ENCODE assay signal across 30 cellular contexts in the genomic region with DNA sequence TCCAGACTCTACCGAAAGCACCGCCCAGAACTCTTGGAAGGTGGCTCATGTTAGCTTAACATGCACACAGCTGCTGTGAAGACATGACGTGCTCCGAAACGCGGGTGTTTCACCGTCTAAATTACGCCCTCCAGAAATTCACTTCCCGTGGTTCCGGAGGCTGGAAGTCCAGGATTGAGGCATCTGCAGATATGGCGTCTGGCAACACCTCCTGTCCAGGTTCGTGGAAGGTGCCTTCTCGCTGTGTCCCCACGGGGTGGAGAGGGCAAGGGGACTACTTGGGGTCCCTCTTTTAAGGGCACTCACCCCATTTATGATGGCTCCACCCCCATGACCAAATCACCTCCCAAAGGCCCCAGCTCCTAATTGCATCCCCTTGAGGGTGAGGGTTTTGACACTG.
"Had no signal": no experiment of that assay in that cellular context is flagged by ENCODE, and none has a peak within 500 bp of the region (broad histone marks: within the 10 kb centered on the region; RNA-seq: fewer than 3 reads in every experiment).

No MANE protein-coding gene starts in this region.

- FAIRE-seq: pancreas, small intestine had no signal

- DNase-seq: naive thymus-derived CD8-positive, alpha-beta T cell; nephron progenitor cell; nucleus accumbens; pancreas; right cardiac atrium; right lobe of liver; sigmoid colon; small intestine; stimulated activated CD4-positive, alpha-beta T cell treated with anti-CD3 and anti-CD28 coated beads, Interleukin-12 subunit alpha, Interleukin-12 subunit beta, amount 100 ng/mL, for 4 hours; stimulated activated CD4-positive, alpha-beta T cell treated with anti-CD3 and anti-CD28 coated beads, Interleukin-1b, Interleukin-23, amount 100 ng/mL, for 48 hours; stimulated activated CD4-positive, alpha-beta T cell treated with anti-CD3 and anti-CD28 coated beads, Interleukin-4, amount 100 ng/mL, for 1 hour; stimulated activated CD4-positive, alpha-beta T cell treated with anti-CD3 and anti-CD28 coated beads, Interleukin-4, amount 100 ng/mL, for 4 hours; stimulated activated CD8-positive, alpha-beta memory T cell treated with anti-CD3 and anti-CD28 coated beads, Interleukin-4, amount 100 ng/mL, for 48 hours; stimulated activated naive CD4-positive, alpha-beta T cell; stimulated activated naive CD8-positive, alpha-beta T cell treated with anti-CD3 and anti-CD28 coated beads, Interleukin-15, amount 100 ng/mL, for 72 hours; stimulated activated naive CD8-positive, alpha-beta T cell treated with anti-CD3 and anti-CD28 coated beads, Interleukin-15, Interleukin-2, amounts not matched to agents 100 U/mL and 50 U/mL, for 24 hours; substantia nigra; testis; tibial artery; transverse colon; upper lobe of right lung; uterus had no signal

- H3K27ac ChIP-seq: neutrophil, pancreas, prostate gland, right lobe of liver, sigmoid colon, spleen, suprapubic skin, testis, tibial artery, transverse colon, upper lobe of right lung, uterus had no signal

- H3K27ac Mint-ChIP-seq: naive thymus-derived CD8-positive, alpha-beta T cell; natural killer cell treated with Interleukin-12 subunit alpha and Interleukin-12 subunit beta and Interleukin-15 and Interleukin-18, amount 100 ng/mL, for 72 hours; stimulated activated memory B cell treated with anti-CD40 and anti-IgM and Interleukin-4, amounts not matched to agents 10 μg/mL and 1 μg/mL and 100 μg/mL, for 72 hours; stimulated activated naive CD8-positive, alpha-beta T cell treated with anti-CD3 and anti-CD28 coated beads, Interleukin-15, amount 100 ng/mL, for 72 hours; type B pancreatic cell had no signal

- H3K4me3 ChIP-seq: pancreas, prostate gland, right lobe of liver, sigmoid colon, spleen, suprapubic skin, testis, tibial artery, transverse colon, upper lobe of right lung, uterus had no signal

- H3K4me1 ChIP-seq: pancreas, prostate gland, right lobe of liver, sigmoid colon, spleen, suprapubic skin, testis, tibial artery, transverse colon, upper lobe of right lung, uterus had no signal

- H3K4me1 Mint-ChIP-seq: naive thymus-derived CD8-positive, alpha-beta T cell; stimulated activated memory B cell treated with anti-CD40 and anti-IgM and Interleukin-4, amounts not matched to agents 10 μg/mL and 1 μg/mL and 100 μg/mL, for 72 hours; stimulated activated naive CD8-positive, alpha-beta T cell treated with anti-CD3 and anti-CD28 coated beads, Interleukin-15, amount 100 ng/mL, for 72 hours had no signal

- H3K27me3 ChIP-seq: pancreas, right lobe of liver, sigmoid colon, testis, uterus had no signal

- H3K9me3 ChIP-seq: neutrophil, pancreas, prostate gland, right lobe of liver, sigmoid colon, spleen, suprapubic skin, testis, tibial artery, transverse colon, upper lobe of right lung, uterus had no signal

- H3K9me3 Mint-ChIP-seq: natural killer cell treated with Interleukin-12 subunit alpha and Interleukin-12 subunit beta and Interleukin-15 and Interleukin-18, amount 100 ng/mL, for 72 hours; nephron progenitor cell; neural crest cell; type B pancreatic cell had no signal

- H3K4me3 Mint-ChIP-seq: naive thymus-derived CD8-positive, alpha-beta T cell; natural killer cell treated with Interleukin-12 subunit alpha and Interleukin-12 subunit beta and Interleukin-15 and Interleukin-18, amount 100 ng/mL, for 72 hours; nephron progenitor cell; neural crest cell; stimulated activated memory B cell treated with anti-CD40 and anti-IgM and Interleukin-4, amounts not matched to agents 10 μg/mL and 1 μg/mL and 100 μg/mL, for 72 hours; stimulated activated naive CD8-positive, alpha-beta T cell treated with anti-CD3 and anti-CD28 coated beads, Interleukin-15, amount 100 ng/mL, for 72 hours; type B pancreatic cell had no signal

- H3K36me3 ChIP-seq: neutrophil, pancreas, prostate gland, right lobe of liver, sigmoid colon, spleen, suprapubic skin, tibial artery, transverse colon, upper lobe of right lung, uterus had no signal

- H3K27me3 Mint-ChIP-seq: stimulated activated memory B cell treated with anti-CD40 and anti-IgM and Interleukin-4, amounts not matched to agents 10 μg/mL and 1 μg/mL and 100 μg/mL, for 72 hours had no signal

- H3K36me3 Mint-ChIP-seq: naive thymus-derived CD8-positive, alpha-beta T cell; natural killer cell treated with Interleukin-12 subunit alpha and Interleukin-12 subunit beta and Interleukin-15 and Interleukin-18, amount 100 ng/mL, for 72 hours; stimulated activated memory B cell treated with anti-CD40 and anti-IgM and Interleukin-4, amounts not matched to agents 10 μg/mL and 1 μg/mL and 100 μg/mL, for 72 hours; type B pancreatic cell had no signal
